ENCODE assay signal across 1 cellular context in genomic region chr12:54300732-54301427, GRCh38.
A peak's percentile ranks its signal among the peaks of the same experiment; 100 is the strongest.
TF ChIP-seq lines count a peak whose summit lies in the region.

Gene NFE2 (minus strand): TSS chr12:54301015. CDS start chr12:54295248, 5,767 bp downstream.

TF ChIP-seq in WTC11, 78 proteins besides CTCF, POLR2A, EP300 and RAD21 (continued from another document and continues in another):
- TF ChIP-seq ZNF532 (CRISPR knock-in tag; IDR thresholded peaks at IDR 0.05; ENCODE audit: borderline replicate concordance) (no peak), KAT7 (CRISPR knock-in tag; IDR thresholded peaks at IDR 0.05; ENCODE audit: borderline replicate concordance) (0 out of 2 replicates have a peak, but pooled peaks have one; percentile 45), ZNF423 (CRISPR knock-in tag; IDR thresholded peaks at IDR 0.05) (peak; percentile 51; the same call in 1 of the 2 replicates), OVOL2 (CRISPR knock-in tag; IDR thresholded peaks at IDR 0.05; ENCODE audit: borderline replicate concordance) (no peak), ZNF281 (CRISPR knock-in tag; IDR thresholded peaks at IDR 0.05) (no peak), PREB (CRISPR knock-in tag; IDR thresholded peaks at IDR 0.05; ENCODE audit: borderline replicate concordance) (no peak), ATF3 (CRISPR knock-in tag; conservative IDR thresholded peaks at IDR 0.05) (no peak), ZNF425 (CRISPR knock-in tag; conservative IDR thresholded peaks at IDR 0.05) (no peak), NR3C1 (CRISPR knock-in tag; conservative IDR thresholded peaks at IDR 0.05; ENCODE audit: low read depth) (no peak), ESRRA (CRISPR knock-in tag; IDR thresholded peaks at IDR 0.05; ENCODE audit: borderline replicate concordance) (no peak), MLX (CRISPR knock-in tag; IDR thresholded peaks at IDR 0.05) (no peak), RORB (CRISPR knock-in tag; IDR thresholded peaks at IDR 0.05) (no peak), ZNF671 (CRISPR knock-in tag; IDR thresholded peaks at IDR 0.05) (no peak), GABPB1 (CRISPR knock-in tag; IDR thresholded peaks at IDR 0.05) (no peak), TEAD1 (CRISPR knock-in tag; IDR thresholded peaks at IDR 0.05) (no peak), AR (CRISPR knock-in tag; IDR thresholded peaks at IDR 0.05) (no peak), FOXP1 (CRISPR knock-in tag; IDR thresholded peaks at IDR 0.05; ENCODE audit: borderline replicate concordance) (peak; percentile 29; the same call in 1 of the 2 replicates), ZBTB43 (CRISPR knock-in tag; IDR thresholded peaks at IDR 0.05) (no peak), MYBL2 (CRISPR knock-in tag; IDR thresholded peaks at IDR 0.05) (no peak), ZNF219 (CRISPR knock-in tag; IDR thresholded peaks at IDR 0.05; ENCODE audit: borderline replicate concordance) (no peak), PRRX2 (CRISPR knock-in tag; IDR thresholded peaks at IDR 0.05) (no peak), MAX (CRISPR knock-in tag; IDR thresholded peaks at IDR 0.05) (0 out of 2 replicates have a peak, but pooled peaks have one; percentile 47), CREB1 (CRISPR knock-in tag; IDR thresholded peaks at IDR 0.05) (peak; percentile 66; the same call in 1 of the 2 replicates), STAT6 (CRISPR knock-in tag; conservative IDR thresholded peaks at IDR 0.05; ENCODE audit: low read depth) (no peak), NFYB (CRISPR knock-in tag; conservative IDR thresholded peaks at IDR 0.05; ENCODE audit: low read depth) (no peak), TCF7 (CRISPR knock-in tag; IDR thresholded peaks at IDR 0.05; ENCODE audit: low read depth) (no peak), AFF4 (CRISPR knock-in tag; IDR thresholded peaks at IDR 0.05; ENCODE audit: borderline replicate concordance) (no peak)
